ENCODE assay signal across 9 cellular contexts in genomic region chr7:128030999-128031681, GRCh38. TPM values are rescaled to one million over a fixed set of nuclear protein-coding genes. Genes with fewer than 3 reads are reported as not detected.
DNase-seq lines count a peak whose midpoint lies in the region; ATAC-seq and TF ChIP-seq lines count a peak whose summit lies in the region.
"Had no signal": no experiment of that assay in that cellular context is flagged by ENCODE, and none has a peak within 500 bp of the region (broad histone marks: within the 10 kb centered on the region; RNA-seq: fewer than 3 reads in every experiment).

Gene LRRC4 (minus strand): TSS chr7:128031437. CDS start chr7:128030640, 797 bp downstream.

- POLR2A ChIA-PET in GM10248 (lab: Yijun Ruan, JAX) = no interaction called here

- no peaks in the 10 kb centered on the region for H3K9me3 Mint-ChIP-seq in activated naive CD8-positive, alpha-beta T cell treated with anti-CD3 and anti-CD28 coated beads for 36 hours

- peaks cover 26% of the 10 kb centered on the region for H3K79me2 ChIP-seq in osteoblast (ENCODE audit: insufficient read depth, low read length)

- no peaks in the 10 kb centered on the region for H3K9me3 ChIP-seq in osteoblast (ENCODE audit: low read depth, low read length)

- H3K4me1 Mint-ChIP-seq in activated naive CD8-positive, alpha-beta T cell treated with anti-CD3 and anti-CD28 coated beads for 36 hours = peaks cover 10% of the 10 kb centered on the region

- H3K4me1 ChIP-seq in osteoblast (ENCODE audit: insufficient read depth, low read length) = peaks cover 6% of the 10 kb centered on the region

- peak within 1 kb of the TSS; percentile 78 for H3K4me2 ChIP-seq in osteoblast (ENCODE audit: insufficient read depth, low read length)

- CTCF ChIA-PET in GM10248 (lab: Yijun Ruan, JAX) = interaction anchor here (0.9 to 1.8 kb wide), 4 partner anchors 14 to 326 kb away, joined by 3 to 5 read pairs (median 4); no protein-coding TSS in a partner anchor

- H3K27me3 Mint-ChIP-seq in activated naive CD8-positive, alpha-beta T cell treated with anti-CD3 and anti-CD28 coated beads for 36 hours = peaks cover 7% of the 10 kb centered on the region

- H2AFZ ChIP-seq in osteoblast (ENCODE audit: low read length) = no peak within 1 kb of the TSS

- no peak within 1 kb of the TSS for H3K27ac Mint-ChIP-seq in activated naive CD8-positive, alpha-beta T cell treated with anti-CD3 and anti-CD28 coated beads for 36 hours

- peaks cover 23% of the 10 kb centered on the region for H3K36me3 Mint-ChIP-seq in activated naive CD8-positive, alpha-beta T cell treated with anti-CD3 and anti-CD28 coated beads for 36 hours

- peaks cover 4% of the 10 kb centered on the region for H3K36me3 ChIP-seq in osteoblast (ENCODE audit: insufficient read depth, low read length)

- peak within 1 kb of the TSS; percentile 15 for H3K27ac ChIP-seq in osteoblast (ENCODE audit: low read depth, low read length)

- H3K27me3 ChIP-seq in osteoblast (ENCODE audit: insufficient read depth, low read length) = no peaks in the 10 kb centered on the region

- H3K4me3 Mint-ChIP-seq in activated naive CD8-positive, alpha-beta T cell treated with anti-CD3 and anti-CD28 coated beads for 36 hours = peak within 1 kb of the TSS; percentile 74

- intact Hi-C loops in cardiac septum (cut with DNase I) = loop anchor here (5.0 kb wide), 1 partner anchor 319 kb away; no protein-coding TSS in a partner anchor

- ATAC-seq in GM21717 (IDR thresholded peaks at IDR 0.05; ENCODE audit: unreplicated experiment) = peak; percentile 37

- TF ChIP-seq CTCF in GM10248 (IDR thresholded peaks at IDR 0.05; ENCODE audit: control extremely low read depth, extremely low read depth, low read depth, missing control alignments) (no peak), osteoblast (IDR thresholded peaks at IDR 0.05; ENCODE audit: extremely low read depth, low read depth, low read length) (no peak)

- peaks cover 73% of the 10 kb centered on the region for H4K20me1 ChIP-seq in osteoblast (ENCODE audit: insufficient read depth, low read length)

- H3K4me3 ChIP-seq in osteoblast (ENCODE audit: insufficient read depth, low read length) = peak within 1 kb of the TSS; percentile 67

- DNase-seq in GM10248 (ENCODE audit: extremely low spot score) = peak; percentile 69
- peak; percentile 58 for DNase-seq in NCI-H1092 treated with DMSO at 0.1 percent for 48 hours (lab: John Stamatoyannopoulos, UW)
- DNase-seq in activated naive CD8-positive, alpha-beta T cell treated with anti-CD3 and anti-CD28 coated beads for 36 hours = peak; percentile 42
- peak; percentile 81 for DNase-seq in cardiac septum (ENCODE audit: low spot score)
- DNase-seq in osteoblast (ENCODE audit: insufficient read length, low spot score, missing footprints) = peak; percentile 98
- DNase-seq in NOMO-1 (lab: John Stamatoyannopoulos, UW; ENCODE audit: unreplicated experiment in 2 of 2) = no peak
- DNase-seq in LoVo (ENCODE audit: low spot score) = no peak

RNA-seq across cellular contexts. Expression of gene LRRC4, which starts in this region (rescaled TPM):
- not detected for total RNA-seq in activated naive CD8-positive, alpha-beta T cell treated with anti-CD3 and anti-CD28 coated beads for 36 hours
- total RNA-seq in cardiac septum (3.7 TPM), osteoblast (0.29 and 0.72 TPM in 2 replicates)
- total RNA-seq: T-helper 1 cell treated with Interleukin-12 subunit alpha and Interleukin-12 subunit beta and Interleukin-4 antibody, amounts not matched to agents 30 ng/mL and 1 ng/mL, for 36 hours had no signal

Comparison
In these comparisons a context has a peak if more than half of its experiments do, and no peak if none do; other contexts are left out.
1. Peak in DNase-seq in activated naive CD8-positive, alpha-beta T cell treated with anti-CD3 and anti-CD28 coated beads for 36 hours; RNA of the gene not detected or under 1 TPM.
2. Peak in DNase-seq, H3K4me3 ChIP-seq, H3K27ac ChIP-seq and H3K4me2 ChIP-seq in osteoblast; RNA of the gene not detected or under 1 TPM.
3. DNase-seq: peak in GM10248 (single experiment), NCI-H1092 treated with DMSO at 0.1 percent for 48 hours (single experiment) and cardiac septum (single experiment); none in NOMO-1 (0 of 2) and LoVo (single experiment).